In genomic region chr6:3390698-3391097, GRCh38 we compare ENCODE assay signal across 12 cellular contexts.
DNase-seq lines count a peak whose midpoint lies in the region; ATAC-seq and TF ChIP-seq lines count a peak whose summit lies in the region.
"Had no signal": no experiment of that assay in that cellular context is flagged by ENCODE, and none has a peak within 500 bp of the region (broad histone marks: within the 10 kb centered on the region; RNA-seq: fewer than 3 reads in every experiment).

No MANE protein-coding gene starts in this region.

- 0% methylated on average over 5 of the region's 5 CpGs for WGBS in GM23248 (ENCODE audit: low coverage in 1 of 2, low lambda C conversion rate in 2 of 2, missing lambda C conversion rate in 2 of 2), 2 experiments
- 47% methylated on average over 5 of the region's 5 CpGs for WGBS in SK-N-SH (ENCODE audit: low lambda C conversion rate)

- TF ChIP-seq CTCF in MCF 10A (IDR thresholded peaks at IDR 0.05; ENCODE audit: unreplicated experiment) (no peak), SK-N-SH (IDR thresholded peaks at IDR 0.05) (no peak)

- no peaks in the 10 kb centered on the region for H3K27me3 ChIP-seq in GM23248 (replicated peaks; ENCODE audit: insufficient read depth)
- no peaks in the 10 kb centered on the region for H3K27me3 ChIP-seq in skeletal muscle tissue (ENCODE audit: control insufficient read depth in 3 of 3, insufficient read depth in 3 of 3, low read length in 3 of 3)
- peaks cover 38% of the 10 kb centered on the region for H3K27me3 ChIP-seq in SK-N-SH (ENCODE audit: insufficient read depth)

- H3K27ac ChIP-seq in GM23248 (peak overlapping the region; percentile 100), skeletal muscle tissue (ENCODE audit: low read depth, low read length) (peak overlapping the region; percentile 34), SK-N-SH (ENCODE audit: low read depth in 2 of 2, low read length in 1 of 2) (no peak overlapping the region)

- TF ChIP-seq EP300 in SK-N-SH (IDR thresholded peaks at IDR 0.05; ENCODE audit: borderline replicate concordance in 1 of 2, low read depth in 1 of 2, low read length in 1 of 2), result no peak

- H3K4me3 Mint-ChIP-seq in MCF 10A (ENCODE audit: unreplicated experiment), result peak overlapping the region; percentile 49
- no peak overlapping the region for H3K4me3 Mint-ChIP-seq in activated CD4-positive, alpha-beta T cell treated with anti-CD3 and anti-CD28 coated beads for 36 hours
- H3K4me3 Mint-ChIP-seq: T-helper 2 cell treated with Interferon-gamma antibody and Interleukin-4, amounts not matched to agents 5 μg/mL and 100 μg/mL, for 36 hours had no signal

- no peak for TF ChIP-seq RAD21 in SK-N-SH (IDR thresholded peaks at IDR 0.05; ENCODE audit: low read length)

- no peaks in the 10 kb centered on the region for H3K9me3 Mint-ChIP-seq in MCF 10A (ENCODE audit: unreplicated experiment)
- H3K9me3 Mint-ChIP-seq in activated CD4-positive, alpha-beta T cell treated with anti-CD3 and anti-CD28 coated beads for 36 hours (ENCODE audit: low read depth), result no peaks in the 10 kb centered on the region
- H3K9me3 Mint-ChIP-seq: T-helper 2 cell treated with Interferon-gamma antibody and Interleukin-4, amounts not matched to agents 5 μg/mL and 100 μg/mL, for 36 hours had no signal

- H3K4me3 ChIP-seq in GM23248, result peak overlapping the region; percentile 43
- no peak overlapping the region for H3K4me3 ChIP-seq in skeletal muscle tissue (ENCODE audit: low read length in 3 of 3)
- H3K4me3 ChIP-seq in SK-N-SH (ENCODE audit: low read depth in 2 of 2, low read length in 1 of 2), result no peak overlapping the region

- CTCF ChIA-PET in MCF 10A (lab: Yijun Ruan, JAX), result interaction anchor here (1.2 to 2.2 kb wide), 2 partner anchors 12 to 63 kb away, joined by 4 to 11 read pairs; no protein-coding TSS in a partner anchor
- CTCF ChIA-PET in activated CD4-positive, alpha-beta T cell treated with anti-CD3 and anti-CD28 coated beads for 36 hours (lab: Charles Lee), result no interaction called here
- CTCF ChIA-PET in SK-N-SH (lab: Yijun Ruan, JAX), result interaction anchor here (1.0 kb wide), 2 partner anchors 10 to 17 kb away, joined by 3 read pairs; no protein-coding TSS in a partner anchor

- no peaks in the 10 kb centered on the region for H3K27me3 Mint-ChIP-seq in MCF 10A (ENCODE audit: insufficient read depth, unreplicated experiment)
- H3K27me3 Mint-ChIP-seq in activated CD4-positive, alpha-beta T cell treated with anti-CD3 and anti-CD28 coated beads for 36 hours, result no peaks in the 10 kb centered on the region

- peaks cover 47% of the 10 kb centered on the region for H3F3A ChIP-seq in GM23248 (ENCODE audit: insufficient read depth)
- H3F3A ChIP-seq in SK-N-SH (replicated peaks; ENCODE audit: insufficient read depth), result no peaks in the 10 kb centered on the region

- H3K36me3 ChIP-seq in GM23248 (ENCODE audit: low read depth), result no peaks in the 10 kb centered on the region
- H3K36me3 ChIP-seq in skeletal muscle tissue (ENCODE audit: control insufficient read depth in 3 of 3, insufficient read depth in 3 of 3, low read length in 3 of 3), result no peaks in the 10 kb centered on the region
- H3K36me3 ChIP-seq in SK-N-SH (replicated peaks in 1 of 2; ENCODE audit: control insufficient read depth in 1 of 2, insufficient read depth in 2 of 2, low read length in 1 of 2), result no peaks in the 10 kb centered on the region

- no TSS peak for BruUV-seq in MCF 10A (replicated peaks; lab: Mats Ljungman, UMichigan)

- no peaks in the 10 kb centered on the region for H4K20me1 ChIP-seq in GM23248 (ENCODE audit: insufficient read depth)
- H4K20me1 ChIP-seq in SK-N-SH (ENCODE audit: insufficient read depth), result no peaks in the 10 kb centered on the region

- ATAC-seq in activated CD4-positive, alpha-beta T cell treated with anti-CD3 and anti-CD28 coated beads for 36 hours, result no peak
- no peak for ATAC-seq in HG03045 (IDR thresholded peaks at IDR 0.05; ENCODE audit: unreplicated experiment)

- H3K9me3 ChIP-seq in GM23248 (ENCODE audit: low read depth) (no peaks in the 10 kb centered on the region), skeletal muscle tissue (ENCODE audit: control insufficient read depth in 3 of 3, low read length in 3 of 3) (no peaks in the 10 kb centered on the region), SK-N-SH (no peaks in the 10 kb centered on the region)

- no peak overlapping the region for H3K27ac Mint-ChIP-seq in MCF 10A (ENCODE audit: low read depth, unreplicated experiment)
- H3K27ac Mint-ChIP-seq in activated CD4-positive, alpha-beta T cell treated with anti-CD3 and anti-CD28 coated beads for 36 hours, result no peak overlapping the region
- H3K27ac Mint-ChIP-seq: T-helper 2 cell treated with Interferon-gamma antibody and Interleukin-4, amounts not matched to agents 5 μg/mL and 100 μg/mL, for 36 hours had no signal

- H3K9me2 ChIP-seq in GM23248 (ENCODE audit: insufficient read depth) (no peaks in the 10 kb centered on the region), SK-N-SH (no peaks in the 10 kb centered on the region)

- POLR2A ChIA-PET in MCF 10A (lab: Yijun Ruan, JAX), result interaction anchor here (0.6 to 2.6 kb wide), 27 partner anchors 9 to 628 kb away, joined by 3 to 41 read pairs (median 4); no protein-coding TSS in a partner anchor
- POLR2A ChIA-PET in activated CD4-positive, alpha-beta T cell treated with anti-CD3 and anti-CD28 coated beads for 36 hours (lab: Charles Lee), result no interaction called here
- POLR2A ChIA-PET in SK-N-SH (lab: Yijun Ruan, JAX), result no interaction called here

- intact Hi-C loops in MCF 10A (cut with micrococcal nuclease), result loop anchor here (1.0 to 5.0 kb wide), 2 partner anchors 108 to 202 kb away; no protein-coding TSS in a partner anchor
- intact Hi-C loops in activated CD4-positive, alpha-beta T cell treated with anti-CD3 and anti-CD28 coated beads for 36 hours (cut with DNase I, micrococcal nuclease), result no loop called here

- 0 out of 2 replicates have a peak, but pooled peaks cover 15% of the 10 kb centered on the region for H3K79me2 ChIP-seq in GM23248 (ENCODE audit: insufficient read depth)
- no peaks in the 10 kb centered on the region for H3K79me2 ChIP-seq in SK-N-SH (ENCODE audit: insufficient read depth)

- H3K4me1 ChIP-seq in GM23248 (ENCODE audit: insufficient read depth) (peaks cover 44% of the 10 kb centered on the region), skeletal muscle tissue (ENCODE audit: control insufficient read depth in 3 of 3, insufficient read depth in 3 of 3, low read length in 3 of 3) (peaks cover 6 to 9% (median 8%) of the 10 kb centered on the region in 3 donors), SK-N-SH (ENCODE audit: control insufficient read depth in 1 of 2, insufficient read depth in 2 of 2, low read depth in 1 of 2, low read length in 1 of 2) (no peaks in the 10 kb centered on the region; a peak in 1 of 4 replicates)

- DNase-seq in GM23248 (peak; percentile 98), MCF 10A (ENCODE audit: unreplicated experiment) (peak; percentile 99), hepatic stellate cell (ENCODE audit: low spot score) (peak; percentile 16), GF-D8 (lab: John Stamatoyannopoulos, UW) (no peak), SK-N-SH (no peak)
- no peak for DNase-seq in activated CD4-positive, alpha-beta T cell treated with anti-CD3 and anti-CD28 coated beads for 36 hours
- DNase-seq: activated naive CD4-positive, alpha-beta T cell; DMS153; NCI-H187 treated with DMSO at 0.1 percent for 48 hours had no signal

- H3K4me2 ChIP-seq in GM23248 (ENCODE audit: unreplicated experiment) (peak overlapping the region; percentile 87), SK-N-SH (no peak overlapping the region)

- H3K9ac ChIP-seq in GM23248 (peak overlapping the region; percentile 90), skeletal muscle tissue (ENCODE audit: low read depth in 1 of 3, low read length in 3 of 3) (no peak overlapping the region), SK-N-SH (no peak overlapping the region)

- in situ Hi-C loops in GM23248 (cut with MboI), result no loop called here

- H2AFZ ChIP-seq in GM23248, result no peak overlapping the region
- H2AFZ ChIP-seq in SK-N-SH (ENCODE audit: low read depth), result no peak overlapping the region

- peaks cover 6% of the 10 kb centered on the region for H3K36me3 Mint-ChIP-seq in MCF 10A (ENCODE audit: insufficient read depth, unreplicated experiment)
- no peaks in the 10 kb centered on the region for H3K36me3 Mint-ChIP-seq in activated CD4-positive, alpha-beta T cell treated with anti-CD3 and anti-CD28 coated beads for 36 hours (ENCODE audit: low read depth)

- peaks cover 7% of the 10 kb centered on the region for H3K4me1 Mint-ChIP-seq in MCF 10A (ENCODE audit: insufficient read depth, unreplicated experiment)
- H3K4me1 Mint-ChIP-seq in activated CD4-positive, alpha-beta T cell treated with anti-CD3 and anti-CD28 coated beads for 36 hours, result no peaks in the 10 kb centered on the region

TF ChIP-seq in SK-N-SH, 30 proteins besides CTCF, POLR2A, EP300 and RAD21:
- TF ChIP-seq FOSL2 (IDR thresholded peaks at IDR 0.05; ENCODE audit: borderline replicate concordance, low read depth), result no peak
- TF ChIP-seq TAF1 (IDR thresholded peaks at IDR 0.05; ENCODE audit: borderline replicate concordance, low read depth, low read length), result no peak
- TF ChIP-seq RFX5 (IDR thresholded peaks at IDR 0.05; ENCODE audit: low read length), result no peak
- TF ChIP-seq POLR2AphosphoS5 (IDR thresholded peaks at IDR 0.05; ENCODE audit: low read depth, low read length), result no peak
- no peak for TF ChIP-seq GABPA (IDR thresholded peaks at IDR 0.05; ENCODE audit: low read depth)
- TF ChIP-seq NRF1 (IDR thresholded peaks at IDR 0.05; ENCODE audit: low read depth, low read length), result no peak
- TF ChIP-seq JUND (IDR thresholded peaks at IDR 0.05), result no peak
- no peak for TF ChIP-seq USF2 (IDR thresholded peaks at IDR 0.05; ENCODE audit: borderline replicate concordance, low read depth, low read length)
- no peak for TF ChIP-seq SIN3A (IDR thresholded peaks at IDR 0.05; ENCODE audit: borderline replicate concordance, low read depth, low read length)
- TF ChIP-seq SMC3 (IDR thresholded peaks at IDR 0.05; ENCODE audit: low read depth, low read length), result no peak

Comparison
In these comparisons a context has a peak if more than half of its experiments do, and no peak if none do; other contexts are left out.
1. DNase-seq: peak in GM23248 (single experiment), MCF 10A (single experiment) and hepatic stellate cell (single experiment); none in activated CD4-positive, alpha-beta T cell treated with anti-CD3 and anti-CD28 coated beads for 36 hours (single experiment), GF-D8 (single experiment) and SK-N-SH (single experiment).
2. H3K27ac ChIP-seq: peak in GM23248 (single experiment) and skeletal muscle tissue (single experiment); none in SK-N-SH (0 of 2).